Comparison of ENCODE assay signal across 1 cellular context in genomic region chr2:150415022-150415421, GRCh38.
TF ChIP-seq lines count a peak whose summit lies in the region.

No MANE protein-coding gene starts in this region.

TF ChIP-seq in HepG2, 621 proteins besides CTCF, POLR2A, EP300 and RAD21 (continued from another document):
- no peak for TF ChIP-seq HNF1B (CRISPR knock-in tag; IDR thresholded peaks at IDR 0.05)
- TF ChIP-seq CBX2 (IDR thresholded peaks at IDR 0.05; ENCODE audit: low read depth, low read length) = no peak
- no peak for TF ChIP-seq CBX2 (CRISPR knock-in tag; IDR thresholded peaks at IDR 0.05; ENCODE audit: low read depth)
- TF ChIP-seq MAFK (conservative IDR thresholded peaks at IDR 0.05 in 1 of 2, IDR thresholded peaks at IDR 0.05 in 1 of 2; ENCODE audit: low read length in 2 of 2) = peak; percentile 35 to 83; a peak in 3 of 4 replicates
- no peak for TF ChIP-seq ARHGAP35 (CRISPR knock-in tag; IDR thresholded peaks at IDR 0.05; ENCODE audit: borderline replicate concordance)
- no peak for TF ChIP-seq ZNF557 (CRISPR knock-in tag; IDR thresholded peaks at IDR 0.05)
- TF ChIP-seq YEATS2 (CRISPR knock-in tag; IDR thresholded peaks at IDR 0.05; ENCODE audit: borderline replicate concordance) = no peak
- TF ChIP-seq KDM4B (CRISPR knock-in tag; IDR thresholded peaks at IDR 0.05) = no peak
- no peak for TF ChIP-seq ZNF850 (CRISPR knock-in tag; conservative IDR thresholded peaks at IDR 0.05)
- TF ChIP-seq TP53 (CRISPR knock-in tag; conservative IDR thresholded peaks at IDR 0.05) = no peak
- TF ChIP-seq FOXP4 (CRISPR knock-in tag; IDR thresholded peaks at IDR 0.05) = no peak
- TF ChIP-seq NAIF1 (CRISPR knock-in tag; IDR thresholded peaks at IDR 0.05; ENCODE audit: borderline replicate concordance) = no peak
- peak; percentile 63 for TF ChIP-seq MAFF (IDR thresholded peaks at IDR 0.05; ENCODE audit: low read depth, low read length)
- TF ChIP-seq ZNF256 (CRISPR knock-in tag; conservative IDR thresholded peaks at IDR 0.05) = no peak
TF ChIP-seq in HepG2: peak in this region for 2.
